1 cellular context compared by ENCODE assay signal in genomic region chr1:156746381-156746715, GRCh38.
TF ChIP-seq lines count a peak whose summit lies in the region.

No MANE protein-coding gene starts in this region.

TF ChIP-seq in H1, 55 proteins besides CTCF, POLR2A, EP300 and RAD21:
- peak; percentile 78 for TF ChIP-seq USF2 (IDR thresholded peaks at IDR 0.05; ENCODE audit: low read length)
- TF ChIP-seq, protein P1, sequence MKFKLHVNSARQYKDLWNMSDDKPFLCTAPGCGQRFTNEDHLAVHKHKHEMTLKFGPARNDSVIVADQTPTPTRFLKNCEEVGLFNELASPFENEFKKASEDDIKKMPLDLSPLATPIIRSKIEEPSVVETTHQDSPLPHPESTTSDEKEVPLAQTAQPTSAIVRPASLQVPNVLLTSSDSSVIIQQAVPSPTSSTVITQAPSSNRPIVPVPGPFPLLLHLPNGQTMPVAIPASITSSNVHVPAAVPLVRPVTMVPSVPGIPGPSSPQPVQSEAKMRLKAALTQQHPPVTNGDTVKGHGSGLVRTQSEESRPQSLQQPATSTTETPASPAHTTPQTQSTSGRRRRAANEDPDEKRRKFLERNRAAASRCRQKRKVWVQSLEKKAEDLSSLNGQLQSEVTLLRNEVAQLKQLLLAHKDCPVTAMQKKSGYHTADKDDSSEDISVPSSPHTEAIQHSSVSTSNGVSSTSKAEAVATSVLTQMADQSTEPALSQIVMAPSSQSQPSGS (IDR thresholded peaks at IDR 0.05; ENCODE audit: low read length), result no peak
- no peak for TF ChIP-seq SIN3A (conservative IDR thresholded peaks at IDR 0.05 in 1 of 2, IDR thresholded peaks at IDR 0.05 in 1 of 2; ENCODE audit: low read depth in 1 of 2, low read length in 2 of 2)
- peak; percentile 43; the same call in 1 of the 2 replicates for TF ChIP-seq MAX (IDR thresholded peaks at IDR 0.05)
- TF ChIP-seq, protein P2, sequence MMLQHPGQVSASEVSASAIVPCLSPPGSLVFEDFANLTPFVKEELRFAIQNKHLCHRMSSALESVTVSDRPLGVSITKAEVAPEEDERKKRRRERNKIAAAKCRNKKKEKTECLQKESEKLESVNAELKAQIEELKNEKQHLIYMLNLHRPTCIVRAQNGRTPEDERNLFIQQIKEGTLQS (IDR thresholded peaks at IDR 0.05; ENCODE audit: insufficient read depth, low read depth, low read length), result 0 out of 2 replicates have a peak, but pooled peaks have one; percentile 34
- TF ChIP-seq NANOG (IDR thresholded peaks at IDR 0.05; ENCODE audit: insufficient read depth, low read depth, low read length, poor library complexity, severe bottlenecking), result no peak
- TF ChIP-seq CREB1 (IDR thresholded peaks at IDR 0.05), result no peak
- TF ChIP-seq CTBP2 (IDR thresholded peaks at IDR 0.05; ENCODE audit: borderline replicate concordance, insufficient read depth, insufficient read length, low read length), result no peak
- TF ChIP-seq ZNF274 (IDR thresholded peaks at IDR 0.05; ENCODE audit: borderline replicate concordance, extremely low read depth, low read length), result no peak
- no peak for TF ChIP-seq CEBPB (IDR thresholded peaks at IDR 0.05; ENCODE audit: low read depth, low read length)
TF ChIP-seq in H1: peak in this region for 3.
